10 cellular contexts compared by ENCODE assay signal in genomic region chr10:95388539-95388938, GRCh38.
DNase-seq lines count a peak whose midpoint lies in the region; ATAC-seq and TF ChIP-seq lines count a peak whose summit lies in the region.
"Had no signal": no experiment of that assay in that cellular context is flagged by ENCODE, and none has a peak within 500 bp of the region (broad histone marks: within the 10 kb centered on the region; RNA-seq: fewer than 3 reads in every experiment).

No MANE protein-coding gene starts in this region.

- no peak overlapping the region for H2AFZ ChIP-seq in smooth muscle cell (ENCODE audit: low read depth)

- ATAC-seq in heart right ventricle = peak in 4 of 8 donors; percentile 12 to 51 (median 31)
- no peak for ATAC-seq in activated CD8-positive, alpha-beta T cell treated with anti-CD3 and anti-CD28 coated beads, Interleukin-2, amount 10 ng/mL, durations not matched to agents 7 days and 5 days

- H3K9me3 ChIP-seq in heart right ventricle (no peaks in the 10 kb centered on the region), skeletal muscle tissue (ENCODE audit: control insufficient read depth in 3 of 3, low read length in 3 of 3) (no peaks in the 10 kb centered on the region), smooth muscle cell (replicated peaks; ENCODE audit: low read depth) (no peaks in the 10 kb centered on the region)

- no peak overlapping the region for H3K4me2 ChIP-seq in smooth muscle cell

- H3K27ac ChIP-seq in heart right ventricle = peak overlapping the region in 7 of 10 donors; percentile 10 to 70 (median 45)
- peak overlapping the region; percentile 3 for H3K27ac ChIP-seq in skeletal muscle tissue (ENCODE audit: low read depth, low read length)
- no peak overlapping the region for H3K27ac ChIP-seq in smooth muscle cell (ENCODE audit: low read depth)

- TF ChIP-seq CTCF in heart right ventricle (IDR thresholded peaks at IDR 0.05) (no peak), smooth muscle cell (IDR thresholded peaks at IDR 0.05; ENCODE audit: borderline replicate concordance, insufficient read depth, poor library complexity, severe bottlenecking) (no peak)

- H3K79me2 ChIP-seq in smooth muscle cell (ENCODE audit: low read depth) = no peaks in the 10 kb centered on the region

- intact Hi-C loops in heart right ventricle (cut with DNase I) = no loop called here

- H3K27me3 ChIP-seq in heart right ventricle = no peaks in the 10 kb centered on the region
- no peaks in the 10 kb centered on the region for H3K27me3 ChIP-seq in skeletal muscle tissue (ENCODE audit: control insufficient read depth in 3 of 3, insufficient read depth in 3 of 3, low read length in 3 of 3)
- H3K27me3 ChIP-seq in smooth muscle cell (ENCODE audit: low read depth) = no peaks in the 10 kb centered on the region

- no peaks in the 10 kb centered on the region for H3F3A ChIP-seq in smooth muscle cell (ENCODE audit: low read depth)

- POLR2A ChIA-PET in activated CD8-positive, alpha-beta T cell treated with anti-CD3 and anti-CD28 coated beads, Interleukin-2, amount 10 ng/mL, durations not matched to agents 7 days and 5 days (lab: Charles Lee) = no interaction called here

- no peaks in the 10 kb centered on the region for H3K9me3 Mint-ChIP-seq in activated CD8-positive, alpha-beta T cell treated with anti-CD3 and anti-CD28 coated beads, Interleukin-2, amount 10 ng/mL, durations not matched to agents 7 days and 5 days (ENCODE audit: insufficient read depth)
- H3K9me3 Mint-ChIP-seq: dendritic cell treated with granulocyte-macrophage colony-stimulating factor and Interleukin-4, amounts not matched to agents 40 ng/mL and 50 ng/mL, for 4 days had no signal

- H3K4me3 ChIP-seq in heart right ventricle = no peak overlapping the region
- no peak overlapping the region for H3K4me3 ChIP-seq in skeletal muscle tissue (ENCODE audit: low read length in 3 of 3)
- no peak overlapping the region for H3K4me3 ChIP-seq in smooth muscle cell

- no peak overlapping the region for H3K4me3 Mint-ChIP-seq in activated CD8-positive, alpha-beta T cell treated with anti-CD3 and anti-CD28 coated beads, Interleukin-2, amount 10 ng/mL, durations not matched to agents 7 days and 5 days
- H3K4me3 Mint-ChIP-seq: dendritic cell treated with granulocyte-macrophage colony-stimulating factor and Interleukin-4, amounts not matched to agents 40 ng/mL and 50 ng/mL, for 4 days had no signal

- CTCF ChIA-PET in activated CD8-positive, alpha-beta T cell treated with anti-CD3 and anti-CD28 coated beads, Interleukin-2, amount 10 ng/mL, durations not matched to agents 7 days and 5 days (lab: Charles Lee) = interaction anchor here (6.8 kb wide), 1 partner anchor 14 kb away, joined by 46 read pairs; no protein-coding TSS in a partner anchor

- DNase-seq in HuH-7 (ENCODE audit: low spot score) = peak; percentile 55
- peak; percentile 15 for DNase-seq in NOMO-1 treated with dmso at 0.1 percent for 144 hours (lab: John Stamatoyannopoulos, UW; ENCODE audit: unreplicated experiment)
- DNase-seq in heart right ventricle = no peak
- no peak for DNase-seq in amniotic stem cell (lab: John Stamatoyannopoulos, UW)
- DNase-seq in smooth muscle cell (lab: John Stamatoyannopoulos, UW; ENCODE audit: unreplicated experiment) = no peak
- no peak for DNase-seq in NCI-H187 (lab: John Stamatoyannopoulos, UW)
- no peak for DNase-seq in activated CD8-positive, alpha-beta T cell treated with anti-CD3 and anti-CD28 coated beads, Interleukin-2, amount 10 ng/mL, durations not matched to agents 7 days and 5 days
- DNase-seq: RPMI8226 had no signal

- H3K27me3 Mint-ChIP-seq in activated CD8-positive, alpha-beta T cell treated with anti-CD3 and anti-CD28 coated beads, Interleukin-2, amount 10 ng/mL, durations not matched to agents 7 days and 5 days (ENCODE audit: low read depth) = peaks cover 2% of the 10 kb centered on the region

- H3K9ac ChIP-seq in skeletal muscle tissue (ENCODE audit: low read depth in 1 of 3, low read length in 3 of 3) = no peak overlapping the region
- no peak overlapping the region for H3K9ac ChIP-seq in smooth muscle cell (ENCODE audit: low read depth)

- no peak overlapping the region for H3K27ac Mint-ChIP-seq in activated CD8-positive, alpha-beta T cell treated with anti-CD3 and anti-CD28 coated beads, Interleukin-2, amount 10 ng/mL, durations not matched to agents 7 days and 5 days
- H3K27ac Mint-ChIP-seq: dendritic cell treated with granulocyte-macrophage colony-stimulating factor and Interleukin-4, amounts not matched to agents 40 ng/mL and 50 ng/mL, for 4 days had no signal

- H3K4me1 ChIP-seq in heart right ventricle (peaks cover 20 to 93% (median 69%) of the 10 kb centered on the region in 9 donors), skeletal muscle tissue (ENCODE audit: control insufficient read depth in 3 of 3, insufficient read depth in 3 of 3, low read length in 3 of 3) (peaks cover 9 to 21% (median 15%) of the 10 kb centered on the region in 3 donors), smooth muscle cell (ENCODE audit: low read depth) (no peaks in the 10 kb centered on the region)

- H3K36me3 Mint-ChIP-seq in activated CD8-positive, alpha-beta T cell treated with anti-CD3 and anti-CD28 coated beads, Interleukin-2, amount 10 ng/mL, durations not matched to agents 7 days and 5 days (ENCODE audit: low read depth) = no peaks in the 10 kb centered on the region

- H4K20me1 ChIP-seq in smooth muscle cell (ENCODE audit: low read depth) = peaks cover 8% of the 10 kb centered on the region

- H3K36me3 ChIP-seq in heart right ventricle = peaks cover 0 to 97% (median 10%) of the 10 kb centered on the region in 9 donors
- peaks cover 34 to 61% (median 34%) of the 10 kb centered on the region in 3 donors for H3K36me3 ChIP-seq in skeletal muscle tissue (ENCODE audit: control insufficient read depth in 3 of 3, insufficient read depth in 3 of 3, low read length in 3 of 3)
- H3K36me3 ChIP-seq in smooth muscle cell (ENCODE audit: low read depth) = no peaks in the 10 kb centered on the region

- WGBS in heart right ventricle, 2 donors = 9% methylated on average over 1 of the region's 1 CpG
- WGBS in smooth muscle cell (ENCODE audit: low lambda C conversion rate) = 44% methylated on average over 1 of the region's 1 CpG

- H3K4me1 Mint-ChIP-seq in activated CD8-positive, alpha-beta T cell treated with anti-CD3 and anti-CD28 coated beads, Interleukin-2, amount 10 ng/mL, durations not matched to agents 7 days and 5 days (ENCODE audit: low read depth) = no peaks in the 10 kb centered on the region

Comparison
In these comparisons a context has a peak if more than half of its experiments do, and no peak if none do; other contexts are left out.
1. DNase-seq: peak in HuH-7 (single experiment) and NOMO-1 treated with dmso at 0.1 percent for 144 hours (single experiment); none in heart right ventricle (0 of 2), amniotic stem cell (single experiment), smooth muscle cell (single experiment), NCI-H187 (0 of 2) and activated CD8-positive, alpha-beta T cell treated with anti-CD3 and anti-CD28 coated beads, Interleukin-2, amount 10 ng/mL, durations not matched to agents 7 days and 5 days (single experiment).